Comparison of ENCODE assay signal across 26 cellular contexts in genomic region chrX:10622197-10622596, GRCh38. TPM values are rescaled to one million over a fixed set of nuclear protein-coding genes. Genes with fewer than 3 reads are reported as not detected.
"Had no signal": no experiment of that assay in that cellular context is flagged by ENCODE, and none has a peak within 500 bp of the region (broad histone marks: within the 10 kb centered on the region; RNA-seq: fewer than 3 reads in every experiment).

No MANE protein-coding gene starts in this region.

- H3K9me3 ChIP-seq: left lung, neutrophil, pancreas, psoas muscle, right atrium auricular region, thyroid gland, upper lobe of right lung had no signal

- H3K27ac Mint-ChIP-seq: activated CD8-positive, alpha-beta T cell treated with anti-CD3 and anti-CD28 coated beads, Interleukin-2, amount 10 ng/mL, durations not matched to agents 7 days and 5 days; activated T-helper 1 cell treated with anti-CD3 and anti-CD28 coated beads, Interleukin-12 subunit alpha, Interleukin-12 subunit beta, Interleukin-2, Interleukin-4 antibody, amounts not matched to agents 30 ng/mL and 10 ng/mL and 1 ng/mL, durations not matched to agents 14 hours and 24 hours and 36 hours; immature natural killer cell; stimulated activated naive CD8-positive, alpha-beta T cell treated with anti-CD3 and anti-CD28 coated beads, Interleukin-15, Interleukin-2, amounts not matched to agents 100 ng/mL and 50 ng/mL, for 24 hours had no signal

- H3K36me3 ChIP-seq: left lung, neutrophil, pancreas, right atrium auricular region, thyroid gland, upper lobe of right lung, WERI-Rb-1 had no signal

- ATAC-seq: activated CD8-positive, alpha-beta T cell treated with anti-CD3 and anti-CD28 coated beads, Interleukin-2, amount 10 ng/mL, durations not matched to agents 7 days and 5 days; naive thymus-derived CD8-positive, alpha-beta T cell; pancreas; psoas muscle; upper lobe of right lung had no signal

- H3K36me3 Mint-ChIP-seq: activated naive CD4-positive, alpha-beta T cell treated with anti-CD3 and anti-CD28 coated beads, Interleukin-2, amount 50 U/mL, for 24 hours; brain; immature natural killer cell had no signal

- H3K27me3 ChIP-seq: right atrium auricular region, thyroid gland, upper lobe of right lung had no signal

- H3K4me1 ChIP-seq: left lung, pancreas, psoas muscle, right atrium auricular region, upper lobe of right lung had no signal

- H3K27ac ChIP-seq: left lung, neutrophil, pancreas, psoas muscle, right atrium auricular region, thyroid gland, upper lobe of right lung, WERI-Rb-1 had no signal

- H3K9me3 Mint-ChIP-seq: activated naive CD4-positive, alpha-beta T cell treated with anti-CD3 and anti-CD28 coated beads, Interleukin-2, amount 50 U/mL, for 24 hours; activated T-helper 1 cell treated with anti-CD3 and anti-CD28 coated beads, Interleukin-12 subunit alpha, Interleukin-12 subunit beta, Interleukin-2, Interleukin-4 antibody, amounts not matched to agents 30 ng/mL and 10 ng/mL and 1 ng/mL, durations not matched to agents 14 hours and 24 hours and 36 hours; stimulated activated naive CD8-positive, alpha-beta T cell treated with anti-CD3 and anti-CD28 coated beads, Interleukin-15, Interleukin-2, amounts not matched to agents 100 ng/mL and 50 ng/mL, for 24 hours had no signal

- H3K4me3 ChIP-seq: left lung, lung, pancreas, psoas muscle, right atrium auricular region, thyroid gland, upper lobe of right lung had no signal

- H3K4me3 Mint-ChIP-seq: activated CD8-positive, alpha-beta T cell treated with anti-CD3 and anti-CD28 coated beads, Interleukin-2, amount 10 ng/mL, durations not matched to agents 7 days and 5 days; activated naive CD4-positive, alpha-beta T cell treated with anti-CD3 and anti-CD28 coated beads, Interleukin-2, amount 50 U/mL, for 24 hours; activated T-helper 1 cell treated with anti-CD3 and anti-CD28 coated beads, Interleukin-12 subunit alpha, Interleukin-12 subunit beta, Interleukin-2, Interleukin-4 antibody, amounts not matched to agents 30 ng/mL and 10 ng/mL and 1 ng/mL, durations not matched to agents 14 hours and 24 hours and 36 hours; immature natural killer cell; naive thymus-derived CD8-positive, alpha-beta T cell; stimulated activated naive CD8-positive, alpha-beta T cell treated with anti-CD3 and anti-CD28 coated beads, Interleukin-15, Interleukin-2, amounts not matched to agents 100 ng/mL and 50 ng/mL, for 24 hours had no signal

- DNase-seq: activated CD4-positive, alpha-beta T cell treated with anti-CD3 and anti-CD28 coated beads, Interleukin-2, amount 50 U/mL, for 1 hour; activated CD4-positive, CD25-positive, alpha-beta regulatory T cell treated with anti-CD3 and anti-CD28 coated beads, Interleukin-2, amount 50 U/mL, for 72 hours; activated CD8-positive, alpha-beta T cell treated with anti-CD3 and anti-CD28 coated beads, Interleukin-2, amount 10 ng/mL, durations not matched to agents 7 days and 5 days; activated gamma-delta T cell; anterior cingulate cortex; caudate nucleus; effector memory CD4-positive, alpha-beta T cell; foreskin melanocyte; immature natural killer cell; kidney glomerular epithelial cell; left lung; naive thymus-derived CD8-positive, alpha-beta T cell; pancreas; psoas muscle; stimulated activated CD4-positive, alpha-beta T cell treated with anti-CD3 and anti-CD28 coated beads, Interleukin-12 subunit alpha, Interleukin-12 subunit beta, amount 100 ng/mL, for 4 hours; substantia nigra; thyroid gland; upper lobe of right lung; WERI-Rb-1 had no signal

RNA-seq across cellular contexts. Expression of gene MID1, which starts 1.8 kb away (rescaled TPM):
- total RNA-seq: activated T-helper 1 cell treated with anti-CD3 and anti-CD28 coated beads, Interleukin-12 subunit alpha, Interleukin-12 subunit beta, Interleukin-2, Interleukin-4 antibody, amounts not matched to agents 30 ng/mL and 10 ng/mL and 1 ng/mL, durations not matched to agents 14 hours and 24 hours and 36 hours had no signal
